22 cellular contexts compared by ENCODE assay signal in genomic region chr13:82477436-82477835, GRCh38.
"Had no signal": no experiment of that assay in that cellular context is flagged by ENCODE, and none has a peak within 500 bp of the region (broad histone marks: within the 10 kb centered on the region; RNA-seq: fewer than 3 reads in every experiment).

No MANE protein-coding gene starts in this region.

- H3K36me3 Mint-ChIP-seq: activated naive CD8-positive, alpha-beta T cell treated with anti-CD3 and anti-CD28 coated beads, Interleukin-2, amount 10 ng/mL, durations not matched to agents 7 days and 5 days; brain; naive thymus-derived CD8-positive, alpha-beta T cell had no signal

- H3K36me3 ChIP-seq: left ventricle myocardium inferior, ovary, thyroid gland had no signal

- H3K27me3 ChIP-seq: ovary, thyroid gland had no signal

- H3K27me3 Mint-ChIP-seq: activated CD8-positive, alpha-beta T cell treated with anti-CD3 and anti-CD28 coated beads for 36 hours; activated naive CD8-positive, alpha-beta T cell treated with anti-CD3 and anti-CD28 coated beads, Interleukin-2, amount 10 ng/mL, durations not matched to agents 7 days and 5 days; activated T-helper 17 cell treated with anti-CD3 and anti-CD28 coated beads, Interleukin-2, amount 50 U/mL, for 72 hours; brain; naive thymus-derived CD8-positive, alpha-beta T cell had no signal

- H3K4me3 Mint-ChIP-seq: activated CD8-positive, alpha-beta T cell treated with anti-CD3 and anti-CD28 coated beads for 36 hours; activated naive CD8-positive, alpha-beta T cell treated with anti-CD3 and anti-CD28 coated beads, Interleukin-2, amount 10 ng/mL, durations not matched to agents 7 days and 5 days; activated T-helper 17 cell treated with anti-CD3 and anti-CD28 coated beads, Interleukin-2, amount 50 U/mL, for 72 hours; brain; naive thymus-derived CD8-positive, alpha-beta T cell had no signal

- H3K9me3 ChIP-seq: left ventricle myocardium inferior, ovary, psoas muscle, thyroid gland had no signal

- DNase-seq: activated CD4-positive, alpha-beta T cell treated with anti-CD3 and anti-CD28 coated beads for 48 hours; activated CD4-positive, CD25-positive, alpha-beta regulatory T cell; activated CD8-positive, alpha-beta T cell treated with anti-CD3 and anti-CD28 coated beads for 36 hours; activated naive CD4-positive, alpha-beta T cell; activated naive CD8-positive, alpha-beta T cell treated with anti-CD3 and anti-CD28 coated beads, Interleukin-2, amount 10 ng/mL, durations not matched to agents 7 days and 5 days; activated T-cell treated with anti-CD3 and anti-CD28 coated beads, Interleukin-2, amount 50 U/mL, for 1 hour; anterior cingulate cortex; central memory CD4-positive, alpha-beta T cell; foreskin melanocyte; kidney glomerular epithelial cell; left ventricle myocardium inferior; mammary epithelial cell; naive thymus-derived CD8-positive, alpha-beta T cell; ovary; psoas muscle; right cardiac atrium; stimulated activated CD4-positive, alpha-beta T cell treated with anti-CD3 and anti-CD28 coated beads, Interleukin-2, amount 100 ng/mL, for 24 hours; stimulated activated naive CD4-positive, alpha-beta T cell treated with Interleukin-2 at 50 U/mL for 16 hours; thyroid gland had no signal

- H3K4me1 ChIP-seq: left ventricle myocardium inferior, psoas muscle, thyroid gland had no signal

- ATAC-seq: activated CD8-positive, alpha-beta T cell treated with anti-CD3 and anti-CD28 coated beads for 36 hours; activated T-helper 17 cell treated with anti-CD3 and anti-CD28 coated beads, Interleukin-2, amount 50 U/mL, for 72 hours; naive thymus-derived CD8-positive, alpha-beta T cell; psoas muscle; right cardiac atrium had no signal

- H3K4me1 Mint-ChIP-seq: activated naive CD8-positive, alpha-beta T cell treated with anti-CD3 and anti-CD28 coated beads, Interleukin-2, amount 10 ng/mL, durations not matched to agents 7 days and 5 days; activated T-helper 17 cell treated with anti-CD3 and anti-CD28 coated beads, Interleukin-2, amount 50 U/mL, for 72 hours; brain; naive thymus-derived CD8-positive, alpha-beta T cell had no signal

- H3K27ac ChIP-seq: coronary artery, left ventricle myocardium inferior, ovary, psoas muscle, thyroid gland had no signal

- H3K27ac Mint-ChIP-seq: activated CD8-positive, alpha-beta T cell treated with anti-CD3 and anti-CD28 coated beads for 36 hours; activated naive CD8-positive, alpha-beta T cell treated with anti-CD3 and anti-CD28 coated beads, Interleukin-2, amount 10 ng/mL, durations not matched to agents 7 days and 5 days; activated T-helper 17 cell treated with anti-CD3 and anti-CD28 coated beads, Interleukin-2, amount 50 U/mL, for 72 hours; brain; naive thymus-derived CD8-positive, alpha-beta T cell had no signal

- H3K4me3 ChIP-seq: coronary artery, left ventricle myocardium inferior, ovary, psoas muscle, thyroid gland had no signal
